ENCODE assay signal across 9 cellular contexts in the genomic region with DNA sequence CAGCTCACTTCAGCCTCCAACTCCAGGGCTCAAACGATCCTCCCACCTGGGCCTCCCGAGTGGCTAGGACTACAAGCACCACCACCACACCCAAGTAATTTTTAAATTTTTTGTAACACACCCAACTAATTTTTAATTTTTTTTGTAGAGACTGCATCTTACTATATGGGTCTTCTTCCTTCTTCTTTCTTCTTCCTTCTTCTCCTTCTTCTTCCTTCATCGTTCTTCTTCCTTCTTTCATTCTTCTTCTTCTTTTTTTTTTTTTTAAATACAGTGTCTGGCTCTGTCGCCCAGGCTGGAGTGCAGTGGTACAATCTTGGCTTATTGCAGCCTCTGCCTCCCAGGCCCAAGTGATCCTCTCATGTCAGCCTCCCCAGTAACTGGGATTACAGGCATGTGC. TPM values are rescaled to one million over a fixed set of nuclear protein-coding genes. Genes with fewer than 3 reads are reported as not detected.
DNase-seq lines count a peak whose midpoint lies in the region; ATAC-seq and TF ChIP-seq lines count a peak whose summit lies in the region.
"Had no signal": no experiment of that assay in that cellular context is flagged by ENCODE, and none has a peak within 500 bp of the region (broad histone marks: within the 10 kb centered on the region; RNA-seq: fewer than 3 reads in every experiment).

No MANE protein-coding gene starts in this region.

- peak overlapping the region; percentile 90 for H3K4me3 Mint-ChIP-seq in activated CD4-positive, alpha-beta T cell treated with anti-CD3 and anti-CD28 coated beads, Interleukin-2, amount 10 ng/mL, durations not matched to agents 7 days and 5 days
- peak overlapping the region; percentile 90 for H3K4me3 Mint-ChIP-seq in activated naive CD8-positive, alpha-beta T cell treated with anti-CD3 and anti-CD28 coated beads, Interleukin-2, amount 10 ng/mL, durations not matched to agents 7 days and 5 days

- DNase-seq in activated CD4-positive, alpha-beta T cell treated with anti-CD3 and anti-CD28 coated beads, Interleukin-2, amount 10 ng/mL, durations not matched to agents 7 days and 5 days, result no peak
- DNase-seq in activated CD4-positive, alpha-beta T cell treated with anti-CD3 and anti-CD28 coated beads for 48 hours, result no peak
- DNase-seq in activated naive CD8-positive, alpha-beta T cell treated with anti-CD3 and anti-CD28 coated beads, Interleukin-2, amount 10 ng/mL, durations not matched to agents 7 days and 5 days, result no peak
- DNase-seq in right lobe of liver (no peak), testis (no peak)
- DNase-seq in activated CD4-positive, alpha-beta T cell treated with anti-CD3 and anti-CD28 coated beads, Interleukin-2, amount 50 U/mL, for 48 hours, result no peak
- DNase-seq: activated CD4-positive, alpha-beta T cell treated with anti-CD3 and anti-CD28 coated beads for 4 hours had no signal

- H3K4me1 ChIP-seq in right lobe of liver (peaks cover 0 to 9% (median 3%) of the 10 kb centered on the region in 4 donors), testis (peaks cover 22% of the 10 kb centered on the region)

- H3K9me3 ChIP-seq in right lobe of liver, result no peaks in the 10 kb centered on the region
- no peaks in the 10 kb centered on the region for H3K9me3 ChIP-seq in testis

- H3K4me3 ChIP-seq in right lobe of liver (peak overlapping the region in 2 of 3 donors; percentile 67 to 73), testis (peak overlapping the region in 1 of 2 donors; percentile 91)

- 73% methylated on average over 3 of the region's 4 CpGs for WGBS in right lobe of liver (ENCODE audit: insufficient coverage, low coverage, low lambda C conversion rate, missing lambda C conversion rate)
- 76 to 86% methylated on average over 4 of the region's 4 CpGs for whole genome bisulfite sequencing in testis, 2 donors

- no peak for ATAC-seq in activated naive CD8-positive, alpha-beta T cell treated with anti-CD3 and anti-CD28 coated beads, Interleukin-2, amount 10 ng/mL, durations not matched to agents 7 days and 5 days (ENCODE audit: low read depth)
- ATAC-seq in right lobe of liver (no peak), GM18873 (IDR thresholded peaks at IDR 0.05; ENCODE audit: low FRiP score, unreplicated experiment) (no peak)
- no peak for ATAC-seq in activated CD4-positive, CD25-positive, alpha-beta regulatory T cell treated with anti-CD3 and anti-CD28 coated beads, Interleukin-2, amount 50 U/mL, for 24 hours

- H3K27me3 ChIP-seq in right lobe of liver (no peaks in the 10 kb centered on the region), testis (no peaks in the 10 kb centered on the region)

- intact Hi-C loops in right lobe of liver (cut with DNase I) (no loop called here), testis (cut with DNase I; ENCODE audit: low total_unique reads) (no loop called here)

- H3K27me3 Mint-ChIP-seq in activated CD4-positive, alpha-beta T cell treated with anti-CD3 and anti-CD28 coated beads, Interleukin-2, amount 10 ng/mL, durations not matched to agents 7 days and 5 days, result no peaks in the 10 kb centered on the region
- no peaks in the 10 kb centered on the region for H3K27me3 Mint-ChIP-seq in activated naive CD8-positive, alpha-beta T cell treated with anti-CD3 and anti-CD28 coated beads, Interleukin-2, amount 10 ng/mL, durations not matched to agents 7 days and 5 days

- peak overlapping the region; percentile 93 for H3K27ac Mint-ChIP-seq in activated CD4-positive, alpha-beta T cell treated with anti-CD3 and anti-CD28 coated beads, Interleukin-2, amount 10 ng/mL, durations not matched to agents 7 days and 5 days
- H3K27ac Mint-ChIP-seq in activated naive CD8-positive, alpha-beta T cell treated with anti-CD3 and anti-CD28 coated beads, Interleukin-2, amount 10 ng/mL, durations not matched to agents 7 days and 5 days, result peak overlapping the region; percentile 91

- POLR2A ChIA-PET in activated CD4-positive, alpha-beta T cell treated with anti-CD3 and anti-CD28 coated beads, Interleukin-2, amount 10 ng/mL, durations not matched to agents 7 days and 5 days (lab: Charles Lee), result interaction anchor here (0.7 kb wide), 1 partner anchor 420 kb away, joined by 3 read pairs; no protein-coding TSS in a partner anchor
- POLR2A ChIA-PET in activated naive CD8-positive, alpha-beta T cell treated with anti-CD3 and anti-CD28 coated beads, Interleukin-2, amount 10 ng/mL, durations not matched to agents 7 days and 5 days (lab: Charles Lee), result interaction anchor here (1.2 to 2.2 kb wide), 2 partner anchors 13 to 86 kb away, joined by 4 to 6 read pairs; no protein-coding TSS in a partner anchor

- H3K27ac ChIP-seq in right lobe of liver (peak overlapping the region; percentile 93 to 98 (median 97)), testis (peak overlapping the region; percentile 97 to 98)

- TF ChIP-seq CTCF in right lobe of liver (IDR thresholded peaks at IDR 0.05), result no peak
- TF ChIP-seq CTCF in testis (IDR thresholded peaks at IDR 0.05), result no peak

- CTCF ChIA-PET in activated CD4-positive, alpha-beta T cell treated with anti-CD3 and anti-CD28 coated beads, Interleukin-2, amount 10 ng/mL, durations not matched to agents 7 days and 5 days (lab: Charles Lee), result interaction anchor here (0.9 kb wide), 1 partner anchor 107 kb away, joined by 3 read pairs; no protein-coding TSS in a partner anchor

- peaks cover 19% of the 10 kb centered on the region for H3K36me3 Mint-ChIP-seq in activated CD4-positive, alpha-beta T cell treated with anti-CD3 and anti-CD28 coated beads, Interleukin-2, amount 10 ng/mL, durations not matched to agents 7 days and 5 days (ENCODE audit: low read depth)
- H3K36me3 Mint-ChIP-seq in activated naive CD8-positive, alpha-beta T cell treated with anti-CD3 and anti-CD28 coated beads, Interleukin-2, amount 10 ng/mL, durations not matched to agents 7 days and 5 days, result peaks cover 9% of the 10 kb centered on the region

- TF ChIP-seq POLR2A in right lobe of liver (IDR thresholded peaks at IDR 0.05) (no peak), testis (IDR thresholded peaks at IDR 0.05) (no peak)

- H3K36me3 ChIP-seq in right lobe of liver, result no peaks in the 10 kb centered on the region
- no peaks in the 10 kb centered on the region for H3K36me3 ChIP-seq in testis (ENCODE audit: low read depth, missing control alignments)

- H3K9me3 Mint-ChIP-seq in activated CD4-positive, alpha-beta T cell treated with anti-CD3 and anti-CD28 coated beads, Interleukin-2, amount 10 ng/mL, durations not matched to agents 7 days and 5 days, result no peaks in the 10 kb centered on the region
- H3K9me3 Mint-ChIP-seq in activated naive CD8-positive, alpha-beta T cell treated with anti-CD3 and anti-CD28 coated beads, Interleukin-2, amount 10 ng/mL, durations not matched to agents 7 days and 5 days, result no peaks in the 10 kb centered on the region

- H3K4me1 Mint-ChIP-seq in activated CD4-positive, alpha-beta T cell treated with anti-CD3 and anti-CD28 coated beads, Interleukin-2, amount 10 ng/mL, durations not matched to agents 7 days and 5 days, result peaks cover 53% of the 10 kb centered on the region
- H3K4me1 Mint-ChIP-seq in activated naive CD8-positive, alpha-beta T cell treated with anti-CD3 and anti-CD28 coated beads, Interleukin-2, amount 10 ng/mL, durations not matched to agents 7 days and 5 days, result peaks cover 35% of the 10 kb centered on the region

RNA-seq across cellular contexts. Expression of gene CREBL2, which starts 1.0 kb away (rescaled TPM):
- total RNA-seq in activated CD4-positive, alpha-beta T cell treated with anti-CD3 and anti-CD28 coated beads, Interleukin-2, amount 10 ng/mL, durations not matched to agents 7 days and 5 days, result 10 to 100 TPM; 18.2 to 21.2 TPM
- total RNA-seq in activated naive CD8-positive, alpha-beta T cell treated with anti-CD3 and anti-CD28 coated beads, Interleukin-2, amount 10 ng/mL, durations not matched to agents 7 days and 5 days, result 10 to 100 TPM; 21.4 to 23.3 TPM
- total RNA-seq in right lobe of liver (10 to 100 TPM; 24.3 to 28.5 (median 26.8) TPM), testis (10 to 100 TPM; 42.8 to 43.6 TPM)
- 49.6 TPM for polyA plus RNA-seq in testis (ENCODE audit: insufficient read depth, low read depth, low replicate concordance)

RNA-seq across cellular contexts. Expression of gene DUSP16, which starts 48.0 kb away (rescaled TPM):
- total RNA-seq in activated CD4-positive, alpha-beta T cell treated with anti-CD3 and anti-CD28 coated beads, Interleukin-2, amount 10 ng/mL, durations not matched to agents 7 days and 5 days, result 10 to 100 TPM; 33.6 to 35.9 TPM
- total RNA-seq in activated naive CD8-positive, alpha-beta T cell treated with anti-CD3 and anti-CD28 coated beads, Interleukin-2, amount 10 ng/mL, durations not matched to agents 7 days and 5 days, result 10 to 100 TPM; 32.2 to 38.1 TPM
- total RNA-seq in right lobe of liver, result 10 to 100 TPM; 41.9 to 74.2 (median 48.4) TPM
- total RNA-seq in testis, result 10 to 100 TPM; 42.1 to 48.6 TPM
- polyA plus RNA-seq in testis (ENCODE audit: insufficient read depth, low read depth, low replicate concordance), result 22.5 TPM
